In the genomic region with DNA sequence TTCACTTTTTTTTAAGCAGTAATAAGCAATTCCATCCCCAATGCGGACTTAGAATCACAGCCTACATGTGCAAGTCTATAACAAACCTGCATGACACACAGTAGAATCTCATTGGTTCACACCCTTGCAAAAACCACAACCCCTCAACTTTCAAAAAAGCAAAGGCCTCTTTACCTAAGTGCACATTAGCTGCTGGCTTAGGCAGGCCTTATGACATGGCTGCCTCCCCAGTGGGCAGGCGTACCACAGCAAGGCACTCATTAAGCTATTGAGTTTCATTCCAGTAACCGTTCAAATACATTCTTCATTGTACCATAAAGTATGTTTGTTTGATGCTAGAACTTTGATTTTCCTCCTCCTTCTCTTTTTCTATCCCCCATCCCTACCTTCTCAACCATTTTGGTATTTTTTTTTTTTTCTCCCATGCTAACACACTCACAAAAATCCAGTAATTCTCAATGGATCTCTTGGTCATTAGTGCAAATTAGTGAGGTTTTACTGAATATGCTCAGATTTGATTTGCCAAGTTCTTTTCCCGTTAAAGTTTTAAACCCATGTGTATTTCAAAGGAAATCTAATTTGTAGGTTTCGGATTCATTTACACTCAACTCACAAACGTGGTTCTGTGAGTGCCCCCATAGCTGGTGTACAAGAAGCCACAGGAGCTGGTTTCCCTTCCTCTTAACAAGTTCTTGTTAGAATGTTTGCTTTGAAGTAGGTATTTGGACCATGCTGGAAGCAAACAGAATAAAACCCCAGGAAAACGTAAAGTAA, we compare ENCODE assay signal across 13 cellular contexts.
DNase-seq lines count a peak whose midpoint lies in the region; ATAC-seq and TF ChIP-seq lines count a peak whose summit lies in the region.
"Had no signal": no experiment of that assay in that cellular context is flagged by ENCODE, and none has a peak within 500 bp of the region (broad histone marks: within the 10 kb centered on the region; RNA-seq: fewer than 3 reads in every experiment).

No MANE protein-coding gene starts in this region.

- no peak for ATAC-seq in stimulated activated naive CD8-positive, alpha-beta T cell treated with anti-CD3 and anti-CD28 coated beads, Interleukin-15, amount 100 ng/mL, for 72 hours
- ATAC-seq in GM21825 (IDR thresholded peaks at IDR 0.05; ENCODE audit: unreplicated experiment), result peak; percentile 59
- peak; percentile 47 for ATAC-seq in HG03196 (IDR thresholded peaks at IDR 0.05; ENCODE audit: unreplicated experiment)
- ATAC-seq: GM23338 had no signal

- H3K4me3 ChIP-seq in thyroid gland (replicated peaks in 1 of 3), result no peak overlapping the region
- H3K4me3 ChIP-seq: esophagus squamous epithelium, GM23338 had no signal

- 84 to 87% methylated on average over 7 of the region's 7 CpGs for WGBS in thyroid gland, 2 donors

- H3K9me3 ChIP-seq in thyroid gland, result no peaks in the 10 kb centered on the region

- H3K27ac ChIP-seq in thyroid gland, result no peak overlapping the region
- H3K27ac ChIP-seq: esophagus squamous epithelium had no signal

- H3K36me3 ChIP-seq in thyroid gland, result no peaks in the 10 kb centered on the region
- H3K36me3 ChIP-seq: esophagus squamous epithelium had no signal

- H3K27me3 Mint-ChIP-seq in stimulated activated naive CD8-positive, alpha-beta T cell treated with anti-CD3 and anti-CD28 coated beads, Interleukin-15, Interleukin-2, amounts not matched to agents 100 ng/mL and 50 ng/mL, for 24 hours, result no peaks in the 10 kb centered on the region
- no peaks in the 10 kb centered on the region for H3K27me3 Mint-ChIP-seq in stimulated activated naive CD8-positive, alpha-beta T cell treated with anti-CD3 and anti-CD28 coated beads, Interleukin-15, amount 100 ng/mL, for 72 hours

- H3K4me1 Mint-ChIP-seq in stimulated activated naive CD8-positive, alpha-beta T cell treated with anti-CD3 and anti-CD28 coated beads, Interleukin-15, Interleukin-2, amounts not matched to agents 100 ng/mL and 50 ng/mL, for 24 hours (ENCODE audit: low read depth), result peaks cover 28% of the 10 kb centered on the region
- H3K4me1 Mint-ChIP-seq in stimulated activated naive CD8-positive, alpha-beta T cell treated with anti-CD3 and anti-CD28 coated beads, Interleukin-15, amount 100 ng/mL, for 72 hours, result peaks cover 33% of the 10 kb centered on the region
- H3K4me1 Mint-ChIP-seq: GM23338 had no signal

- TF ChIP-seq POLR2A in thyroid gland (IDR thresholded peaks at IDR 0.05), result no peak

- H3K36me3 Mint-ChIP-seq in stimulated activated naive CD8-positive, alpha-beta T cell treated with anti-CD3 and anti-CD28 coated beads, Interleukin-15, Interleukin-2, amounts not matched to agents 100 ng/mL and 50 ng/mL, for 24 hours (ENCODE audit: low read depth), result peaks cover 28% of the 10 kb centered on the region

- no peak overlapping the region for H3K4me3 Mint-ChIP-seq in stimulated activated naive CD8-positive, alpha-beta T cell treated with anti-CD3 and anti-CD28 coated beads, Interleukin-15, Interleukin-2, amounts not matched to agents 100 ng/mL and 50 ng/mL, for 24 hours
- no peak overlapping the region for H3K4me3 Mint-ChIP-seq in stimulated activated naive CD8-positive, alpha-beta T cell treated with anti-CD3 and anti-CD28 coated beads, Interleukin-15, amount 100 ng/mL, for 72 hours
- H3K4me3 Mint-ChIP-seq: GM23338 had no signal

- H3K9me3 Mint-ChIP-seq in stimulated activated naive CD8-positive, alpha-beta T cell treated with anti-CD3 and anti-CD28 coated beads, Interleukin-15, Interleukin-2, amounts not matched to agents 100 ng/mL and 50 ng/mL, for 24 hours, result peaks cover 19% of the 10 kb centered on the region
- H3K9me3 Mint-ChIP-seq in stimulated activated naive CD8-positive, alpha-beta T cell treated with anti-CD3 and anti-CD28 coated beads, Interleukin-15, amount 100 ng/mL, for 72 hours, result peaks cover 12 to 21% of the 10 kb centered on the region in 2 donors

- no peaks in the 10 kb centered on the region for H3K4me1 ChIP-seq in thyroid gland
- H3K4me1 ChIP-seq: esophagus squamous epithelium had no signal

- no peak for TF ChIP-seq CTCF in thyroid gland (IDR thresholded peaks at IDR 0.05)

- intact Hi-C loops in thyroid gland (cut with DNase I), result no loop called here

- H3K27ac Mint-ChIP-seq in stimulated activated naive CD8-positive, alpha-beta T cell treated with anti-CD3 and anti-CD28 coated beads, Interleukin-15, Interleukin-2, amounts not matched to agents 100 ng/mL and 50 ng/mL, for 24 hours, result peak overlapping the region; percentile 53
- H3K27ac Mint-ChIP-seq in stimulated activated naive CD8-positive, alpha-beta T cell treated with anti-CD3 and anti-CD28 coated beads, Interleukin-15, amount 100 ng/mL, for 72 hours, result peak overlapping the region in 1 of 2 donors; percentile 15
- H3K27ac Mint-ChIP-seq: GM23338 had no signal

- DNase-seq in stimulated activated naive CD8-positive, alpha-beta T cell treated with anti-CD3 and anti-CD28 coated beads, Interleukin-15, amount 100 ng/mL, for 72 hours, result no peak
- DNase-seq in mucosa of gallbladder (ENCODE audit: low spot score) (no peak), thyroid gland (no peak), superior temporal gyrus (ENCODE audit: extremely low spot score) (no peak)
- DNase-seq in activated effector memory CD4-positive, alpha-beta T cell treated with Interleukin-2 at 50 U/mL for 16 hours, result no peak
- DNase-seq: activated T-cell treated with anti-CD3 and anti-CD28 coated beads, Interleukin-2, amount 50 U/mL, for 48 hours; DND-41; esophagus squamous epithelium; stimulated activated naive CD4-positive, alpha-beta T cell had no signal

- H3K27me3 ChIP-seq in thyroid gland, result no peaks in the 10 kb centered on the region
- H3K27me3 ChIP-seq: esophagus squamous epithelium had no signal
